1 cellular context compared by ENCODE assay signal in the genomic region with DNA sequence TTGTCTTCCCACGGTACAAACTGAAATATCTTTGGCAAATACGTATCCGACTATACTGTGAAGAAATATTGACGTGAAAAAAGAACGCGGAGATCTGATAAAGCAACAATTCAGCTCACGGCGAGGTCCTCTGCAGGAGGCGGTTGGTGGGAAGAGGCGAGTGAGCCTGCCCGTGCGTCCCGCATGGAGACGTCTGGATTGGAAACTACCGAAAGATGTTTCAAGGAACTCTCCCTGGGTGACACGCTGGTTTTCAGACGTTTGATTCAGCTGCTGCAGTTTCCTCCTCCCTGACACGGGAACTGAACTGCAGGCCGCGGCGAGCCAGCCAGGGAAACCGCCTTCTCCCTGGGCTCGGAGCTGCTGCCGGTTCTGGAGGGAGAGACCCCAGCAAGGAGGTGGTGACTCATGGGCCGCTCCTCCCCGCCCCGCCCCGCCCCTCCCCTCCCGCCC.
TF ChIP-seq lines count a peak whose summit lies in the region.

No MANE protein-coding gene starts in this region.

TF ChIP-seq in GM12878, 131 proteins besides CTCF, POLR2A, EP300 and RAD21 (continued from another document):
- TF ChIP-seq ZBTB11 (CRISPR knock-in tag; IDR thresholded peaks at IDR 0.05) (no peak), MEF2A (IDR thresholded peaks at IDR 0.05; ENCODE audit: insufficient read depth, low read depth, low read length) (no peak)
TF ChIP-seq in GM12878: peak in this region for 1.
